ENCODE assay signal across 8 cellular contexts in the genomic region with DNA sequence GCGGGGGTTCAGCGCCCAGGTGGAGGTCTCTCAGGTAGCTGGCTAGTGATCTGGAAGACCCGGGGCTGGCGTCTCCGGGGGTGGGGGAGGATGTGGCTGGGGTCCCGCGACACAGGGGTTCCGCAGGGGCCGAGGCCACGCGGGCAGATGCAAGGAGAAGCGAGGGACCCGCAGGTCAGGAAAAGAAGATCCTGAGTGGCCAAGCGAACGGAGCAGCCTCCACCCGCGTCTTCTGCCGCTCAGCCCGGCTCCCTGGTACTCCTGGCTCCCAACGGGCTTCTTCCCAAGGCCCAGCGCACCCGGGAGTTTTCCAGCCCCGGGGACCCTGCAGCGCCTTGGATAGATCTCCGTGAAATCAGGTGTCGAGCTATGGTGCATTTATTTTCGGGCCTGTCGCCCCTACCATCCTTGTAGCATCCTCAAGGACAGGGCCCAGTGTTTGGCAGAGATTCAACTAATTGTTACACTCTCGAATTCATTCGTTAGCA. TPM values are rescaled to one million over a fixed set of nuclear protein-coding genes. Genes with fewer than 3 reads are reported as not detected.
DNase-seq lines count a peak whose midpoint lies in the region; ATAC-seq and TF ChIP-seq lines count a peak whose summit lies in the region.

No MANE protein-coding gene starts in this region.

- H3K4me2 ChIP-seq in Loucy (ENCODE audit: low read depth, low read length, poor library complexity, severe bottlenecking), result peak overlapping the region; percentile 69

- H3K36me3 ChIP-seq in ES-I3 (ENCODE audit: insufficient read depth, low read length) (no peaks in the 10 kb centered on the region), Loucy (ENCODE audit: insufficient read depth, low read length) (no peaks in the 10 kb centered on the region), subcutaneous abdominal adipose tissue (ENCODE audit: control insufficient read depth in 5 of 5, insufficient read depth in 5 of 5, low read length in 5 of 5) (no peaks in the 10 kb centered on the region)

- peak; percentile 3 for ATAC-seq in left lobe of liver

- H2AFZ ChIP-seq in Loucy (ENCODE audit: low read length), result peak overlapping the region; percentile 88

- peak overlapping the region; percentile 30 for H3K27ac ChIP-seq in subcutaneous abdominal adipose tissue (ENCODE audit: low read depth, low read length)

- H3K9ac ChIP-seq in ES-I3 (ENCODE audit: low read depth, low read length), result peak overlapping the region; percentile 68; the same call in 1 of the 2 replicates
- H3K9ac ChIP-seq in Loucy (ENCODE audit: low read depth, low read length, poor library complexity, severe bottlenecking), result no peak overlapping the region
- peak overlapping the region in 3 of 5 donors; percentile 40 to 70 (median 59) for H3K9ac ChIP-seq in subcutaneous abdominal adipose tissue (ENCODE audit: low read length in 5 of 5)

- H3K79me2 ChIP-seq in Loucy (ENCODE audit: insufficient read depth, low read length), result peaks cover 38% of the 10 kb centered on the region

- H3K9me3 ChIP-seq in ES-I3 (ENCODE audit: control insufficient read depth, insufficient read depth, low read length) (no peaks in the 10 kb centered on the region), Loucy (ENCODE audit: insufficient read depth, low read depth, low read length) (no peaks in the 10 kb centered on the region), subcutaneous abdominal adipose tissue (ENCODE audit: control insufficient read depth in 5 of 5, low read length in 5 of 5) (no peaks in the 10 kb centered on the region)

- no peaks in the 10 kb centered on the region for H3K9me2 ChIP-seq in Loucy (replicated peaks; ENCODE audit: low read depth, low read length)

- peak overlapping the region; percentile 87 for H3K4me3 ChIP-seq in Loucy (ENCODE audit: low read length, poor library complexity, severe bottlenecking)
- H3K4me3 ChIP-seq in astrocyte of the cerebellum (ENCODE audit: low read depth, low read length), result peak overlapping the region; percentile 86
- peak overlapping the region in 4 of 5 donors; percentile 70 to 83 (median 78) for H3K4me3 ChIP-seq in subcutaneous abdominal adipose tissue (ENCODE audit: low read depth in 1 of 5, low read length in 5 of 5)

- no peaks in the 10 kb centered on the region for H3F3A ChIP-seq in Loucy (ENCODE audit: low read depth)

- no peaks in the 10 kb centered on the region for H3K27me3 ChIP-seq in Loucy (ENCODE audit: insufficient read depth, low read length, poor library complexity, severe bottlenecking)
- no peaks in the 10 kb centered on the region for H3K27me3 ChIP-seq in subcutaneous abdominal adipose tissue (ENCODE audit: control insufficient read depth in 5 of 5, insufficient read depth in 4 of 5, low read length in 5 of 5)

- in situ Hi-C loops in astrocyte of the cerebellum (cut with HindIII; ENCODE audit: low sequenced_read_pairs), result no loop called here

- no peak for DNase-seq in astrocyte of the cerebellum (ENCODE audit: low read depth)
- no peak for DNase-seq in left lobe of liver (ENCODE audit: low spot score)
- DNase-seq in HPDE6-E6E7 (ENCODE audit: extremely low spot score), result no peak
- DNase-seq in activated CD4-positive, CD25-positive, alpha-beta regulatory T cell (lab: John Stamatoyannopoulos, UW), result no peak
- DNase-seq in NCI-H1930 (lab: John Stamatoyannopoulos, UW), result no peak

- H4K20me1 ChIP-seq in Loucy (ENCODE audit: insufficient read depth, low read length, poor library complexity, severe bottlenecking), result peaks cover 35% of the 10 kb centered on the region

- TF ChIP-seq CTCF in Loucy (conservative IDR thresholded peaks at IDR 0.05; ENCODE audit: low read length), result no peak
- TF ChIP-seq CTCF in astrocyte of the cerebellum (IDR thresholded peaks at IDR 0.05; ENCODE audit: low read depth, low read length, missing control alignments), result no peak

- H3K4me1 ChIP-seq in ES-I3 (ENCODE audit: insufficient read depth, low read length) (0 out of 2 replicates have a peak, but pooled peaks cover 6% of the 10 kb centered on the region), Loucy (ENCODE audit: insufficient read depth, low read length, poor library complexity, severe bottlenecking) (peaks cover 36% of the 10 kb centered on the region), subcutaneous abdominal adipose tissue (ENCODE audit: control insufficient read depth in 5 of 5, insufficient read depth in 5 of 5, low read length in 5 of 5) (peaks cover 5 to 40% (median 31%) of the 10 kb centered on the region in 5 donors)

RNA-seq across cellular contexts. Expression of a gene that starts 0.7 kb away (rescaled TPM):
- 12.1 TPM for total RNA-seq in left lobe of liver
